Comparison of ENCODE assay signal across 8 cellular contexts in the genomic region with DNA sequence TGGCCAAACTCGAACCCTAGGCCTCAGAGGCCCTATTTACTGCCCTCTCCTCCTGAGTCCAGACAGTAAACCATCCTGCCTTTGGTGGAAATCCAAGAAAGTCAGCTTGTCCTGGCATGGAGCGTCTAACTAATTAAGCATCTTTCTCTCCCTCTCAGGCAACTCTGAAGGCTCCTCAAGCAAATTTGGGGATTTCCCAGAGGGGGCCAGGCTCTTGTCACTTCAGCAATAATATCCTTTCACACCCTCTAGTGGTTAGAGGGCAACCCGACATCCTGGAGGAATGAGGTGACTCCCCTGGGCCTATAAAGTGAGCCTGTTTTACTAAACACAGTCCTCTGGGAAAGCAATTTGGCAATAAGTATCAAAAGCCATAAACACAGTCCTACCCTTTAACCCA.
DNase-seq lines count a peak whose midpoint lies in the region; ATAC-seq and TF ChIP-seq lines count a peak whose summit lies in the region.

No MANE protein-coding gene starts in this region.

- peaks cover 24% of the 10 kb centered on the region for H3K27me3 Mint-ChIP-seq in activated CD8-positive, alpha-beta memory T cell treated with anti-CD3 and anti-CD28 coated beads, Interleukin-2, amount 10 ng/mL, durations not matched to agents 7 days and 5 days

- no peak overlapping the region for H3K27ac ChIP-seq in foreskin keratinocyte
- H3K27ac ChIP-seq in suprapubic skin = no peak overlapping the region

- H3K27ac Mint-ChIP-seq in activated CD8-positive, alpha-beta memory T cell treated with anti-CD3 and anti-CD28 coated beads, Interleukin-2, amount 10 ng/mL, durations not matched to agents 7 days and 5 days = no peak overlapping the region

- H3K4me1 Mint-ChIP-seq in activated CD8-positive, alpha-beta memory T cell treated with anti-CD3 and anti-CD28 coated beads, Interleukin-2, amount 10 ng/mL, durations not matched to agents 7 days and 5 days = peaks cover 3% of the 10 kb centered on the region

- ATAC-seq in GM18511 (IDR thresholded peaks at IDR 0.05; ENCODE audit: unreplicated experiment) (peak; percentile 100), HG02938 (IDR thresholded peaks at IDR 0.05; ENCODE audit: unreplicated experiment) (peak; percentile 98), foreskin keratinocyte (peak; percentile 97)
- ATAC-seq in activated CD8-positive, alpha-beta memory T cell treated with anti-CD3 and anti-CD28 coated beads, Interleukin-2, amount 10 ng/mL, durations not matched to agents 7 days and 5 days = peak; percentile 30

- no peak for TF ChIP-seq POLR2A in suprapubic skin (IDR thresholded peaks at IDR 0.05)

- CTCF ChIA-PET in activated CD8-positive, alpha-beta memory T cell treated with anti-CD3 and anti-CD28 coated beads, Interleukin-2, amount 10 ng/mL, durations not matched to agents 7 days and 5 days (lab: Charles Lee) = interaction anchor here (0.9 kb wide), 1 partner anchor 62 kb away, joined by 3 read pairs; no protein-coding TSS in a partner anchor

- H3K4me1 ChIP-seq in foreskin keratinocyte (no peaks in the 10 kb centered on the region), suprapubic skin (no peaks in the 10 kb centered on the region)

- peaks cover 9% of the 10 kb centered on the region for H3K9me3 ChIP-seq in suprapubic skin

- no peak overlapping the region for H3K4me3 Mint-ChIP-seq in activated CD8-positive, alpha-beta memory T cell treated with anti-CD3 and anti-CD28 coated beads, Interleukin-2, amount 10 ng/mL, durations not matched to agents 7 days and 5 days

- H3K9me3 Mint-ChIP-seq in activated CD8-positive, alpha-beta memory T cell treated with anti-CD3 and anti-CD28 coated beads, Interleukin-2, amount 10 ng/mL, durations not matched to agents 7 days and 5 days (ENCODE audit: low read depth) = no peaks in the 10 kb centered on the region

- no peak overlapping the region for H3K4me3 ChIP-seq in suprapubic skin

- H3K36me3 ChIP-seq in suprapubic skin = no peaks in the 10 kb centered on the region

- in situ Hi-C loops in ACHN (cut with HindIII; ENCODE audit: low pct_ligation_motif_present, low pct_unique_long_range_greater_than_20kb, low sequenced_read_pairs) = no loop called here

- H3K36me3 Mint-ChIP-seq in activated CD8-positive, alpha-beta memory T cell treated with anti-CD3 and anti-CD28 coated beads, Interleukin-2, amount 10 ng/mL, durations not matched to agents 7 days and 5 days = no peaks in the 10 kb centered on the region

- TF ChIP-seq CTCF in foreskin keratinocyte (conservative IDR thresholded peaks at IDR 0.05) (peak; percentile 79), suprapubic skin (IDR thresholded peaks at IDR 0.05) (no peak)

- WGBS in suprapubic skin = 18% methylated on average over 3 of the region's 3 CpGs

- H3K27me3 ChIP-seq in foreskin keratinocyte = no peaks in the 10 kb centered on the region
- H3K27me3 ChIP-seq in suprapubic skin = no peaks in the 10 kb centered on the region

- DNase-seq in ACHN = peak; percentile 86
- DNase-seq in NCI-H69 (lab: John Stamatoyannopoulos, UW) = peak; percentile 25
- DNase-seq in activated CD8-positive, alpha-beta memory T cell treated with anti-CD3 and anti-CD28 coated beads, Interleukin-2, amount 10 ng/mL, durations not matched to agents 7 days and 5 days = peak; percentile 58
- DNase-seq in foreskin keratinocyte = peak; percentile 32 to 56
- peak; percentile 74 for DNase-seq in stimulated activated CD4-positive, alpha-beta T cell treated with anti-CD3 and anti-CD28 coated beads, Interleukin-4, amount 100 ng/mL, for 24 hours
- no peak for DNase-seq in suprapubic skin (ENCODE audit: low spot score in 2 of 2)

- TF ChIP-seq EP300 in suprapubic skin (IDR thresholded peaks at IDR 0.05) = no peak

Comparison
In these comparisons a context has a peak if more than half of its experiments do, and no peak if none do; other contexts are left out.
1. DNase-seq: peak in ACHN (single experiment), NCI-H69 (single experiment), activated CD8-positive, alpha-beta memory T cell treated with anti-CD3 and anti-CD28 coated beads, Interleukin-2, amount 10 ng/mL, durations not matched to agents 7 days and 5 days (single experiment), foreskin keratinocyte (2 of 2) and stimulated activated CD4-positive, alpha-beta T cell treated with anti-CD3 and anti-CD28 coated beads, Interleukin-4, amount 100 ng/mL, for 24 hours (single experiment); none in suprapubic skin (0 of 2).
2. ATAC-seq: peak in every context shown above with its lines; median percentile 100 in GM18511; 98 in HG02938; 97 in foreskin keratinocyte; 30 in activated CD8-positive, alpha-beta memory T cell treated with anti-CD3 and anti-CD28 coated beads, Interleukin-2, amount 10 ng/mL, durations not matched to agents 7 days and 5 days.